Comparison of ENCODE assay signal across 10 cellular contexts in genomic region chr3:134039161-134039862, GRCh38. TPM values are rescaled to one million over a fixed set of nuclear protein-coding genes. Genes with fewer than 3 reads are reported as not detected.
DNase-seq lines count a peak whose midpoint lies in the region; ATAC-seq and TF ChIP-seq lines count a peak whose summit lies in the region.
"Had no signal": no experiment of that assay in that cellular context is flagged by ENCODE, and none has a peak within 500 bp of the region (broad histone marks: within the 10 kb centered on the region; RNA-seq: fewer than 3 reads in every experiment).

No MANE protein-coding gene starts in this region.

- no peak overlapping the region for H3K27ac ChIP-seq in mesenchymal stem cell (ENCODE audit: low read length, poor library complexity, severe bottlenecking)

- no peak overlapping the region for H2AFZ ChIP-seq in mesenchymal stem cell (ENCODE audit: low read depth, low read length)

- ATAC-seq in HG03135 (IDR thresholded peaks at IDR 0.05; ENCODE audit: unreplicated experiment) (no peak), GM19328 (IDR thresholded peaks at IDR 0.05; ENCODE audit: unreplicated experiment) (no peak), HG03045 (IDR thresholded peaks at IDR 0.05; ENCODE audit: unreplicated experiment) (no peak), HG02973 (IDR thresholded peaks at IDR 0.05; ENCODE audit: unreplicated experiment) (no peak)

- no peak for TF ChIP-seq EP300 in Ishikawa (IDR thresholded peaks at IDR 0.05; ENCODE audit: borderline replicate concordance)

- H2BK5ac ChIP-seq in mesenchymal stem cell (ENCODE audit: low read depth, low read length, poor library complexity, severe bottlenecking), result no peak overlapping the region

- H3K4me3 ChIP-seq in AG10803 (ENCODE audit: low read length), result no peak overlapping the region
- no peak overlapping the region for H3K4me3 ChIP-seq in epithelial cell of esophagus (ENCODE audit: low read length)
- H3K4me3 ChIP-seq in mesenchymal stem cell (ENCODE audit: insufficient read depth in 1 of 2, low read depth in 1 of 2, low read length in 2 of 2), result no peak overlapping the region

- peak overlapping the region; percentile 20 for H4K91ac ChIP-seq in mesenchymal stem cell (ENCODE audit: low read length)

- no peak overlapping the region for H3K18ac ChIP-seq in mesenchymal stem cell (ENCODE audit: low read depth in 1 of 2, low read length in 2 of 2)

- H4K8ac ChIP-seq in mesenchymal stem cell (ENCODE audit: low read length), result no peak overlapping the region

- H2AK5ac ChIP-seq in mesenchymal stem cell (ENCODE audit: low read length, severe bottlenecking), result no peak overlapping the region

- no peaks in the 10 kb centered on the region for H3K27me3 ChIP-seq in mesenchymal stem cell (ENCODE audit: control insufficient read depth in 1 of 2, insufficient read depth in 1 of 2, low read length in 2 of 2)

- no peak overlapping the region for H2BK15ac ChIP-seq in mesenchymal stem cell (ENCODE audit: low read depth, poor library complexity, severe bottlenecking)

- no peaks in the 10 kb centered on the region for H3K79me1 ChIP-seq in mesenchymal stem cell (replicated peaks; ENCODE audit: low read length, poor library complexity, severe bottlenecking)

- no peak overlapping the region for H3K9ac ChIP-seq in mesenchymal stem cell (ENCODE audit: low read length)

- peak; percentile 19; the same call in 1 of the 2 replicates for TF ChIP-seq CTCF in AG10803 (conservative IDR thresholded peaks at IDR 0.05; ENCODE audit: low read length)
- no peak for TF ChIP-seq CTCF in epithelial cell of esophagus (IDR thresholded peaks at IDR 0.05; ENCODE audit: insufficient read depth, low read depth, low read length, missing control alignments)

- peaks cover 16% of the 10 kb centered on the region for H3K9me3 ChIP-seq in mesenchymal stem cell (ENCODE audit: control insufficient read depth, low read length)

- no peak overlapping the region for H3K14ac ChIP-seq in mesenchymal stem cell (ENCODE audit: low read length in 2 of 2)

- TF ChIP-seq RAD21 in Ishikawa (IDR thresholded peaks at IDR 0.05; ENCODE audit: low read depth), result peak; percentile 63

- H3K4ac ChIP-seq in mesenchymal stem cell (ENCODE audit: low read depth in 1 of 2, low read length in 2 of 2), result no peak overlapping the region

- H2BK12ac ChIP-seq in mesenchymal stem cell (ENCODE audit: low read length in 2 of 2), result no peak overlapping the region

- WGBS in mesenchymal stem cell, result 73% methylated on average over 8 of the region's 8 CpGs

- no peak overlapping the region for H2BK120ac ChIP-seq in mesenchymal stem cell (ENCODE audit: low read depth, low read length)

- no peak overlapping the region for H3K23ac ChIP-seq in mesenchymal stem cell (ENCODE audit: low read length in 2 of 2)

- H3K4me1 ChIP-seq in mesenchymal stem cell (ENCODE audit: control insufficient read depth, insufficient read depth, low read depth, low read length), result no peaks in the 10 kb centered on the region

- no peaks in the 10 kb centered on the region for H3K36me3 ChIP-seq in mesenchymal stem cell (ENCODE audit: control insufficient read depth in 1 of 2, insufficient read depth in 2 of 2, low read depth in 1 of 2, low read length in 2 of 2)

- H3K4me2 ChIP-seq in mesenchymal stem cell (ENCODE audit: low read length, poor library complexity, severe bottlenecking), result no peak overlapping the region

- DNase-seq in AG10803 (ENCODE audit: low read depth) (no peak), epithelial cell of esophagus (ENCODE audit: low read depth) (peak; percentile 53), mesenchymal stem cell (no peak)
- DNase-seq: CD4-positive, CD25-positive, alpha-beta regulatory T cell; NCI-H2081 treated with DMSO at 0.1 percent for 48 hours had no signal

TF ChIP-seq in Ishikawa, 13 proteins besides CTCF, POLR2A, EP300 and RAD21:
- TF ChIP-seq TEAD4 (IDR thresholded peaks at IDR 0.05), result no peak
- TF ChIP-seq CREB1 (IDR thresholded peaks at IDR 0.05; ENCODE audit: low read depth), result no peak
- no peak for TF ChIP-seq FOXM1 (IDR thresholded peaks at IDR 0.05; ENCODE audit: borderline replicate concordance, low read depth)
- TF ChIP-seq, protein P1, sequence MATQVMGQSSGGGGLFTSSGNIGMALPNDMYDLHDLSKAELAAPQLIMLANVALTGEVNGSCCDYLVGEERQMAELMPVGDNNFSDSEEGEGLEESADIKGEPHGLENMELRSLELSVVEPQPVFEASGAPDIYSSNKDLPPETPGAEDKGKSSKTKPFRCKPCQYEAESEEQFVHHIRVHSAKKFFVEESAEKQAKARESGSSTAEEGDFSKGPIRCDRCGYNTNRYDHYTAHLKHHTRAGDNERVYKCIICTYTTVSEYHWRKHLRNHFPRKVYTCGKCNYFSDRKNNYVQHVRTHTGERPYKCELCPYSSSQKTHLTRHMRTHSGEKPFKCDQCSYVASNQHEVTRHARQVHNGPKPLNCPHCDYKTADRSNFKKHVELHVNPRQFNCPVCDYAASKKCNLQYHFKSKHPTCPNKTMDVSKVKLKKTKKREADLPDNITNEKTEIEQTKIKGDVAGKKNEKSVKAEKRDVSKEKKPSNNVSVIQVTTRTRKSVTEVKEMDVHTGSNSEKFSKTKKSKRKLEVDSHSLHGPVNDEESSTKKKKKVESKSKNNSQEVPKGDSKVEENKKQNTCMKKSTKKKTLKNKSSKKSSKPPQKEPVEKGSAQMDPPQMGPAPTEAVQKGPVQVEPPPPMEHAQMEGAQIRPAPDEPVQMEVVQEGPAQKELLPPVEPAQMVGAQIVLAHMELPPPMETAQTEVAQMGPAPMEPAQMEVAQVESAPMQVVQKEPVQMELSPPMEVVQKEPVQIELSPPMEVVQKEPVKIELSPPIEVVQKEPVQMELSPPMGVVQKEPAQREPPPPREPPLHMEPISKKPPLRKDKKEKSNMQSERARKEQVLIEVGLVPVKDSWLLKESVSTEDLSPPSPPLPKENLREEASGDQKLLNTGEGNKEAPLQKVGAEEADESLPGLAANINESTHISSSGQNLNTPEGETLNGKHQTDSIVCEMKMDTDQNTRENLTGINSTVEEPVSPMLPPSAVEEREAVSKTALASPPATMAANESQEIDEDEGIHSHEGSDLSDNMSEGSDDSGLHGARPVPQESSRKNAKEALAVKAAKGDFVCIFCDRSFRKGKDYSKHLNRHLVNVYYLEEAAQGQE (IDR thresholded peaks at IDR 0.05; ENCODE audit: low read depth), result no peak
- no peak for TF ChIP-seq NFIC (IDR thresholded peaks at IDR 0.05)
- TF ChIP-seq, protein P2, sequence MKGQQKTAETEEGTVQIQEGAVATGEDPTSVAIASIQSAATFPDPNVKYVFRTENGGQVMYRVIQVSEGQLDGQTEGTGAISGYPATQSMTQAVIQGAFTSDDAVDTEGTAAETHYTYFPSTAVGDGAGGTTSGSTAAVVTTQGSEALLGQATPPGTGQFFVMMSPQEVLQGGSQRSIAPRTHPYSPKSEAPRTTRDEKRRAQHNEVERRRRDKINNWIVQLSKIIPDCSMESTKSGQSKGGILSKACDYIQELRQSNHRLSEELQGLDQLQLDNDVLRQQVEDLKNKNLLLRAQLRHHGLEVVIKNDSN (IDR thresholded peaks at IDR 0.05), result no peak
- no peak for TF ChIP-seq EGR1 (IDR thresholded peaks at IDR 0.05)
- no peak for TF ChIP-seq TAF1 (IDR thresholded peaks at IDR 0.05; ENCODE audit: low read depth)
- no peak for TF ChIP-seq ZBTB7A (IDR thresholded peaks at IDR 0.05; ENCODE audit: low read depth)
- TF ChIP-seq TCF12 (IDR thresholded peaks at IDR 0.05; ENCODE audit: low read depth), result no peak
- TF ChIP-seq CEBPB (IDR thresholded peaks at IDR 0.05), result no peak
- no peak for TF ChIP-seq YY1 (IDR thresholded peaks at IDR 0.05; ENCODE audit: low read depth)
- TF ChIP-seq MAX (IDR thresholded peaks at IDR 0.05), result no peak

RNA-seq across cellular contexts. Expression of gene SLCO2A1, which starts 9.6 kb away (rescaled TPM):
- 1.2 TPM for polyA plus RNA-seq in mesenchymal stem cell (2013, experiment 1 of 2)
- polyA plus RNA-seq in mesenchymal stem cell (2013, experiment 2 of 2), result 1.4 TPM
- polyA plus RNA-seq: CD4-positive, CD25-positive, alpha-beta regulatory T cell had no signal
